1 cellular context compared by ENCODE assay signal in the genomic region with DNA sequence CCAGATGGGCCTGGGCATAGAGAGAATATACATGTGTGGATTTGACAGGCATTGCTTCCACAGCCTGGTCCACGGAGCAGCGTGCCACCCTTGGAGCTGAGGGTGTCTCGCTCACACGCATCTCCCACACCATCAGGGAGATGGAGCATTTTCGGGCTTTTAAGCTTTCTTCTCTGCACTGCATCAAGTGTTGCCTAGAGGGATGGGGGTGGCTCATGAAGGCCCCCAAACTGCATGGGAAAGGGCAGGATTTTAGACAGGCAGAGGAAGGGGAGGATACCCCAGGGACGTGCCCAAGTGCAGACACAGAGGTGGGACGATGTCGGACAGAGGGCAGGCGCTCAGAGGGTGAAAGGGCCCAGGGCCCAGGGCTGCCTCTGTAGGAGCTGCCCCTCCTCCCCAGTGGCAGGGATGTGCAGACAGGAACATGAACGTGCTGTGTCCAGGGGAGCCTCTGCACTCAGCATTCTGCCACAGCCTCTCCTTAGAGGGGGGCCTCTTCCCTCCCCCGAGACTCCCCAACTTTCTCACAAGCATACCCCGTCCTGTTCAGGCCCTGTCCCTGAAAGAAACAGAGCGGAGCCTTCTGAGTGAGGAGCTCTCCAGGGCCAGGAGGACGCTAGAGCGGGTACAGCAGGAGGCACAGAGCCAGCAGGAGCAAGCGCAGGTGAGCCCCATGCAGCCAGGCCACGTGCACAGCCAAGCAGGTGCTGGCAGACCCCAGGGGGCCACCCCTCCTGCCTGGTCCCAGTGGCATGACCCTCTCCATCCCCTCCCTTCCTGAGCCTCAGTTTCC.
TF ChIP-seq lines count a peak whose summit lies in the region.

No MANE protein-coding gene starts in this region.

TF ChIP-seq in HEK293T, 16 proteins besides CTCF, POLR2A, EP300 and RAD21:
- TF ChIP-seq L3MBTL2 (conservative IDR thresholded peaks at IDR 0.05), result no peak
- no peak for TF ChIP-seq FOXA1 (IDR thresholded peaks at IDR 0.05)
- TF ChIP-seq ARNT (IDR thresholded peaks at IDR 0.05), result no peak
- no peak for TF ChIP-seq FOXK2 (IDR thresholded peaks at IDR 0.05)
- no peak for TF ChIP-seq TARDBP (IDR thresholded peaks at IDR 0.05)
- no peak for TF ChIP-seq SUZ12 (IDR thresholded peaks at IDR 0.05)
- no peak for TF ChIP-seq SP1 (IDR thresholded peaks at IDR 0.05)
- TF ChIP-seq LEF1 (IDR thresholded peaks at IDR 0.05; ENCODE audit: borderline replicate concordance), result no peak
- no peak for TF ChIP-seq CTBP1 (IDR thresholded peaks at IDR 0.05; ENCODE audit: borderline replicate concordance)
- TF ChIP-seq BHLHE40 (IDR thresholded peaks at IDR 0.05; ENCODE audit: borderline replicate concordance), result no peak
